Comparison of ENCODE assay signal across 9 cellular contexts in genomic region chr18:72866901-72867701, GRCh38.
DNase-seq lines count a peak whose midpoint lies in the region; ATAC-seq and TF ChIP-seq lines count a peak whose summit lies in the region.
"Had no signal": no experiment of that assay in that cellular context is flagged by ENCODE, and none has a peak within 500 bp of the region (broad histone marks: within the 10 kb centered on the region; RNA-seq: fewer than 3 reads in every experiment).

No MANE protein-coding gene starts in this region.

- ATAC-seq in HG03439 (IDR thresholded peaks at IDR 0.05; ENCODE audit: unreplicated experiment) (peak; percentile 33), HG02938 (IDR thresholded peaks at IDR 0.05; ENCODE audit: unreplicated experiment) (no peak), GM21737 (IDR thresholded peaks at IDR 0.05; ENCODE audit: unreplicated experiment) (no peak)

- no peaks in the 10 kb centered on the region for H3K9me3 Mint-ChIP-seq in nephron progenitor cell

- peaks cover 73% of the 10 kb centered on the region for H3K27me3 Mint-ChIP-seq in nephron progenitor cell (ENCODE audit: low read depth, poor library complexity)

- H3K4me3 Mint-ChIP-seq in nephron progenitor cell: peak overlapping the region; percentile 89

- DNase-seq in DMS 273 treated with DMSO at 0.1 percent for 48 hours (lab: John Stamatoyannopoulos, UW): peak; percentile 35
- DNase-seq in nephron progenitor cell: peak; percentile 67
- DNase-seq in activated naive CD4-positive, alpha-beta T cell treated with anti-CD3 and anti-CD28 coated beads, Interleukin-2, amount 50 U/mL, for 16 hours: no peak
- no peak for DNase-seq in activated CD4-positive, alpha-beta T cell treated with anti-CD3 and anti-CD28 coated beads for 1 hour

- no peak for TF ChIP-seq CTCF in nephron progenitor cell (IDR thresholded peaks at IDR 0.05)

- H3K27ac ChIP-seq in angular gyrus (ENCODE audit: low read depth, low read length): peak overlapping the region; percentile 76
- H3K27ac ChIP-seq: upper lobe of left lung had no signal

- H3K4me1 Mint-ChIP-seq in nephron progenitor cell: peaks cover 29% of the 10 kb centered on the region

- H3K36me3 Mint-ChIP-seq in nephron progenitor cell (ENCODE audit: low read depth): peaks cover 14% of the 10 kb centered on the region

- H3K27ac Mint-ChIP-seq in nephron progenitor cell: peak overlapping the region; percentile 34

Comparison
In these comparisons a context has a peak if more than half of its experiments do, and no peak if none do; other contexts are left out.
1. DNase-seq: peak in DMS 273 treated with DMSO at 0.1 percent for 48 hours (single experiment) and nephron progenitor cell (single experiment); none in activated naive CD4-positive, alpha-beta T cell treated with anti-CD3 and anti-CD28 coated beads, Interleukin-2, amount 50 U/mL, for 16 hours (single experiment) and activated CD4-positive, alpha-beta T cell treated with anti-CD3 and anti-CD28 coated beads for 1 hour (single experiment).